10 cellular contexts compared by ENCODE assay signal in genomic region chr10:112361951-112362770, GRCh38. TPM values are rescaled to one million over a fixed set of nuclear protein-coding genes. Genes with fewer than 3 reads are reported as not detected.
DNase-seq lines count a peak whose midpoint lies in the region; ATAC-seq and TF ChIP-seq lines count a peak whose summit lies in the region.
"Had no signal": no experiment of that assay in that cellular context is flagged by ENCODE, and none has a peak within 500 bp of the region (broad histone marks: within the 10 kb centered on the region; RNA-seq: fewer than 3 reads in every experiment).

No MANE protein-coding gene starts in this region.

- H3K79me2 ChIP-seq in fibroblast of lung (ENCODE audit: control insufficient read depth, insufficient read depth, low read length): no peaks in the 10 kb centered on the region

- H3K9ac ChIP-seq in fibroblast of lung (ENCODE audit: insufficient read depth, low read length) (no peak overlapping the region), mucosa of rectum (ENCODE audit: low read depth in 1 of 2, low read length in 2 of 2) (peak overlapping the region; percentile 66 to 69)

- H3K27me3 ChIP-seq in fibroblast of lung (ENCODE audit: control insufficient read depth, insufficient read depth, low read length): no peaks in the 10 kb centered on the region
- no peaks in the 10 kb centered on the region for H3K27me3 ChIP-seq in mucosa of rectum (ENCODE audit: control insufficient read depth in 2 of 2, insufficient read depth in 2 of 2, low read length in 2 of 2)
- H3K27me3 ChIP-seq: BE2C had no signal

- ATAC-seq in HG03571 (IDR thresholded peaks at IDR 0.05; ENCODE audit: unreplicated experiment): no peak

- DNase-seq in 8988T (peak; percentile 37), NCI-H2029 treated with DMSO at 0.1 percent for 48 hours (lab: John Stamatoyannopoulos, UW) (peak; percentile 12), fibroblast of lung (ENCODE audit: low read depth in 2 of 2) (peak; percentile 46 to 48), NCI-H1092 treated with DMSO at 0.1 percent for 48 hours (lab: John Stamatoyannopoulos, UW) (no peak), cerebellum (ENCODE audit: low spot score) (no peak), glutamatergic neuron (no peak)
- DNase-seq: BE2C; stimulated activated CD4-positive, alpha-beta T cell treated with anti-CD3 and anti-CD28 coated beads, Interleukin-4, amount 100 ng/mL, for 24 hours had no signal

- no peak overlapping the region for H2AFZ ChIP-seq in fibroblast of lung (ENCODE audit: low read length)

- H3K9me3 Mint-ChIP-seq in glutamatergic neuron (ENCODE audit: unreplicated experiment): peaks cover under 1% of the 10 kb centered on the region

- H3K36me3 ChIP-seq in fibroblast of lung (ENCODE audit: control insufficient read depth, insufficient read depth, low read length): no peaks in the 10 kb centered on the region
- H3K36me3 ChIP-seq in mucosa of rectum (ENCODE audit: control insufficient read depth in 2 of 2, insufficient read depth in 2 of 2, low read length in 2 of 2): no peaks in the 10 kb centered on the region
- H3K36me3 ChIP-seq: BE2C had no signal

- H3K27ac Mint-ChIP-seq in glutamatergic neuron (ENCODE audit: unreplicated experiment): no peak overlapping the region

- no peak overlapping the region for H3K27ac ChIP-seq in fibroblast of lung (ENCODE audit: insufficient read depth, low read length)
- peak overlapping the region; percentile 92 to 96 for H3K27ac ChIP-seq in mucosa of rectum (ENCODE audit: low read depth in 2 of 2, low read length in 2 of 2)

- H3K36me3 Mint-ChIP-seq in glutamatergic neuron (ENCODE audit: unreplicated experiment): no peaks in the 10 kb centered on the region

- no peak overlapping the region for H3K4me3 Mint-ChIP-seq in glutamatergic neuron (ENCODE audit: unreplicated experiment)

- no peaks in the 10 kb centered on the region for H4K20me1 ChIP-seq in fibroblast of lung (ENCODE audit: control insufficient read depth, extremely low read depth, insufficient read depth, low read length)

- H3K4me1 Mint-ChIP-seq in glutamatergic neuron (ENCODE audit: low read depth, unreplicated experiment): peaks cover 1% of the 10 kb centered on the region

- H3K9me3 ChIP-seq in fibroblast of lung (ENCODE audit: control insufficient read depth, insufficient read depth, low read depth, low read length) (no peaks in the 10 kb centered on the region), mucosa of rectum (ENCODE audit: control insufficient read depth in 2 of 2, low read length in 2 of 2) (no peaks in the 10 kb centered on the region)
- H3K9me3 ChIP-seq: BE2C had no signal

- no peaks in the 10 kb centered on the region for H3K27me3 Mint-ChIP-seq in glutamatergic neuron (ENCODE audit: unreplicated experiment)

- no peaks in the 10 kb centered on the region for H3K4me1 ChIP-seq in fibroblast of lung (ENCODE audit: control insufficient read depth, extremely low read depth, insufficient read depth, low read length)
- H3K4me1 ChIP-seq in mucosa of rectum (ENCODE audit: control insufficient read depth in 2 of 2, insufficient read depth in 2 of 2, low read length in 2 of 2): peaks cover 42 to 61% of the 10 kb centered on the region in 2 donors
- H3K4me1 ChIP-seq: BE2C had no signal

- TF ChIP-seq CTCF in fibroblast of lung (conservative IDR thresholded peaks at IDR 0.05 in 1 of 2, IDR thresholded peaks at IDR 0.05 in 1 of 2; ENCODE audit: low read depth in 1 of 2, low read length in 2 of 2): no peak
- TF ChIP-seq CTCF in glutamatergic neuron (IDR thresholded peaks at IDR 0.05; ENCODE audit: partially characterized antibody, unreplicated experiment): no peak

- H3K4me2 ChIP-seq in fibroblast of lung (ENCODE audit: extremely low read depth, insufficient read depth, low read length): no peak overlapping the region

- H3K4me3 ChIP-seq in fibroblast of lung (replicated peaks in 1 of 4; ENCODE audit: control extremely low read depth in 1 of 4, insufficient read depth in 1 of 4, low read depth in 3 of 4, low read length in 4 of 4): no peak overlapping the region
- peak overlapping the region in 1 of 2 donors; percentile 19 for H3K4me3 ChIP-seq in mucosa of rectum (ENCODE audit: low read length in 2 of 2)

RNA-seq across cellular contexts. Expression of gene ACSL5, which starts 11.8 kb away (rescaled TPM):
- 1.7 and 4.6 TPM in 2 replicates for total RNA-seq in fibroblast of lung
- polyA plus RNA-seq in fibroblast of lung: 2.3 and 6.6 TPM in 2 replicates
- polyA plus RNA-seq in fibroblast of lung (2012): 1.5 and 4.4 TPM in 2 replicates
- 2.3 and 13.3 TPM in 2 replicates for polyA minus RNA-seq in fibroblast of lung (ENCODE audit: low replicate concordance)
- total RNA-seq in cerebellum: 2.0 TPM
- total RNA-seq in glutamatergic neuron (ENCODE audit: unreplicated experiment): not detected

Comparison
In these comparisons a context has a peak if more than half of its experiments do, and no peak if none do; other contexts are left out.
1. DNase-seq: peak in 8988T (single experiment), NCI-H2029 treated with DMSO at 0.1 percent for 48 hours (single experiment) and fibroblast of lung (2 of 2); none in NCI-H1092 treated with DMSO at 0.1 percent for 48 hours (single experiment), cerebellum (single experiment) and glutamatergic neuron (single experiment).